Comparison of ENCODE assay signal across 8 cellular contexts in the genomic region with DNA sequence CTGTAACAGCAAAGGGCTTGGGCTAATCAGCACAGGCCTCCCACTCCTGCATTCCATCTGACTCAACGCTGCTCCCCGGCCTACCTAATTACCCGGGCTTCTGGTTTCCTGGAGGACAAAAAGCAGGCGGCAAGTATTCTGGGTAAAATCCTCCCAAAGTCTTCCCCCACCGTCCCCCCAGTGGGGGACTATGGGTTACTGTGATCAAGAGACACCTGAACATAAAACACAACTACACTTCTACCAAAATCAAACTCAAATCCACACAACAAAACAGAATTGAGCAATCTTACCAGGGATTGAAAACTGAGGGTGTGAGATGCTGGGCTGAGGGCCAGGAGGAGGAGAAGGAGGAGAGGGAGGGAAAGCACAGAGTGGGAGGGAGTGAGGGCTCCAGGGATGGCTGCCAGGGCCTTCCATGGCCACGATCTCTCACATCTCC. TPM values are rescaled to one million over a fixed set of nuclear protein-coding genes. Genes with fewer than 3 reads are reported as not detected.
A peak's percentile ranks its signal among the peaks of the same experiment; 100 is the strongest.
DNase-seq lines count a peak whose midpoint lies in the region; ATAC-seq and TF ChIP-seq lines count a peak whose summit lies in the region.

No MANE protein-coding gene starts in this region.

- peaks cover 0 to 8% of the 10 kb centered on the region in 2 donors for H3K36me3 ChIP-seq in prostate gland
- H3K36me3 ChIP-seq in CD8-positive, alpha-beta memory T cell (ENCODE audit: insufficient read depth, low read length), result peaks cover 51% of the 10 kb centered on the region

- ATAC-seq in activated naive CD8-positive, alpha-beta T cell treated with anti-CD3 and anti-CD28 coated beads, Interleukin-2, amount 10 ng/mL, durations not matched to agents 7 days and 5 days (ENCODE audit: low read depth), result no peak

- peaks cover 5% of the 10 kb centered on the region for H3K4me1 ChIP-seq in prostate gland (replicated peaks)
- H3K4me1 ChIP-seq in CD8-positive, alpha-beta memory T cell (ENCODE audit: insufficient read depth, low read length), result peaks cover 8% of the 10 kb centered on the region

- H3K4me3 Mint-ChIP-seq in activated naive CD8-positive, alpha-beta T cell treated with anti-CD3 and anti-CD28 coated beads, Interleukin-2, amount 10 ng/mL, durations not matched to agents 7 days and 5 days, result no peak overlapping the region
- H3K4me3 Mint-ChIP-seq in CD8-positive, alpha-beta memory T cell, result peak overlapping the region in 1 of 7 donors; percentile 78

- intact Hi-C loops in cardiac septum (cut with DNase I) (no loop called here), prostate gland (cut with DNase I) (no loop called here)

- TF ChIP-seq CTCF in prostate gland (IDR thresholded peaks at IDR 0.05), result no peak

- no peaks in the 10 kb centered on the region for H3K27me3 Mint-ChIP-seq in activated naive CD8-positive, alpha-beta T cell treated with anti-CD3 and anti-CD28 coated beads, Interleukin-2, amount 10 ng/mL, durations not matched to agents 7 days and 5 days
- no peaks in the 10 kb centered on the region for H3K27me3 Mint-ChIP-seq in CD8-positive, alpha-beta memory T cell

- POLR2A ChIA-PET in activated naive CD8-positive, alpha-beta T cell treated with anti-CD3 and anti-CD28 coated beads, Interleukin-2, amount 10 ng/mL, durations not matched to agents 7 days and 5 days (lab: Charles Lee), result no interaction called here
- POLR2A ChIA-PET in CD8-positive, alpha-beta memory T cell (lab: Charles Lee), result no interaction called here

- peak overlapping the region; percentile 1 for H3K27ac Mint-ChIP-seq in activated naive CD8-positive, alpha-beta T cell treated with anti-CD3 and anti-CD28 coated beads, Interleukin-2, amount 10 ng/mL, durations not matched to agents 7 days and 5 days
- peak overlapping the region in 2 of 8 donors; percentile 50 to 82 for H3K27ac Mint-ChIP-seq in CD8-positive, alpha-beta memory T cell

- H3K4me3 ChIP-seq in prostate gland, result peak overlapping the region; percentile 20 to 27
- H3K4me3 ChIP-seq in CD8-positive, alpha-beta memory T cell (ENCODE audit: low read length), result no peak overlapping the region

- 16% methylated on average over 6 of the region's 6 CpGs for WGBS in prostate gland

- in situ Hi-C loops in G401 (cut with HindIII; ENCODE audit: low sequenced_read_pairs), result no loop called here

- H3K9me3 ChIP-seq in prostate gland, result no peaks in the 10 kb centered on the region
- H3K9me3 ChIP-seq in CD8-positive, alpha-beta memory T cell (ENCODE audit: low read length), result no peaks in the 10 kb centered on the region

- no peaks in the 10 kb centered on the region for H3K27me3 ChIP-seq in prostate gland (replicated peaks; ENCODE audit: insufficient read depth)
- no peaks in the 10 kb centered on the region for H3K27me3 ChIP-seq in CD8-positive, alpha-beta memory T cell (ENCODE audit: insufficient read depth, low read length, poor library complexity, severe bottlenecking)

- peaks cover 2% of the 10 kb centered on the region for H3K4me1 Mint-ChIP-seq in activated naive CD8-positive, alpha-beta T cell treated with anti-CD3 and anti-CD28 coated beads, Interleukin-2, amount 10 ng/mL, durations not matched to agents 7 days and 5 days
- H3K4me1 Mint-ChIP-seq in CD8-positive, alpha-beta memory T cell, result peaks cover 12 to 27% (median 20%) of the 10 kb centered on the region in 3 donors

- no peak for TF ChIP-seq POLR2A in prostate gland (IDR thresholded peaks at IDR 0.05)

- H3K9me3 Mint-ChIP-seq in activated naive CD8-positive, alpha-beta T cell treated with anti-CD3 and anti-CD28 coated beads, Interleukin-2, amount 10 ng/mL, durations not matched to agents 7 days and 5 days, result no peaks in the 10 kb centered on the region
- no peaks in the 10 kb centered on the region for H3K9me3 Mint-ChIP-seq in CD8-positive, alpha-beta memory T cell

- CTCF ChIA-PET in CD8-positive, alpha-beta memory T cell (lab: Charles Lee), result no interaction called here

- peak; percentile 79 for DNase-seq in G401 (ENCODE audit: low spot score)
- DNase-seq in activated naive CD8-positive, alpha-beta T cell treated with anti-CD3 and anti-CD28 coated beads, Interleukin-2, amount 10 ng/mL, durations not matched to agents 7 days and 5 days, result no peak
- DNase-seq in cardiac septum (ENCODE audit: low spot score), result peak; percentile 83
- peak; percentile 71 for DNase-seq in prostate gland (ENCODE audit: low spot score)
- no peak for DNase-seq in NK-92 (lab: John Stamatoyannopoulos, UW; ENCODE audit: unreplicated experiment)
- DNase-seq in NCI-H1694 (lab: John Stamatoyannopoulos, UW), result no peak
- DNase-seq in CD8-positive, alpha-beta memory T cell, result no peak
- DNase-seq in SIG-M5 (lab: John Stamatoyannopoulos, UW), result no peak

- peaks cover 19% of the 10 kb centered on the region for H3K36me3 Mint-ChIP-seq in activated naive CD8-positive, alpha-beta T cell treated with anti-CD3 and anti-CD28 coated beads, Interleukin-2, amount 10 ng/mL, durations not matched to agents 7 days and 5 days
- peaks cover 6 to 77% (median 11%) of the 10 kb centered on the region in 3 donors for H3K36me3 Mint-ChIP-seq in CD8-positive, alpha-beta memory T cell

- H3K27ac ChIP-seq in prostate gland, result peak overlapping the region; percentile 74 to 76
- H3K27ac ChIP-seq in CD8-positive, alpha-beta memory T cell (ENCODE audit: low read depth, low read length), result no peak overlapping the region

RNA-seq across cellular contexts. Expression of gene NCKIPSD, which starts 8.9 kb away (rescaled TPM):
- 12.9 and 17.1 TPM in 2 replicates for total RNA-seq in G401 (2014; rRNA removed; shearing (Covaris generic))
- 10 to 100 TPM; 46.9 to 48.7 TPM for total RNA-seq in activated naive CD8-positive, alpha-beta T cell treated with anti-CD3 and anti-CD28 coated beads, Interleukin-2, amount 10 ng/mL, durations not matched to agents 7 days and 5 days
- 22.5 TPM for total RNA-seq in cardiac septum
- total RNA-seq in prostate gland, result 10 to 100 TPM; 32.9 to 83.3 TPM
- total RNA-seq in CD8-positive, alpha-beta memory T cell, result 10 to 100 TPM; 29.2 to 30.2 TPM
- 11.0 TPM for polyA plus RNA-seq in CD8-positive, alpha-beta memory T cell

RNA-seq across cellular contexts. Expression of gene IP6K2, which starts 22.4 kb away (rescaled TPM):
- total RNA-seq in G401 (2014; rRNA removed; shearing (Covaris generic)), result 105 and 114 TPM in 2 replicates
- total RNA-seq in activated naive CD8-positive, alpha-beta T cell treated with anti-CD3 and anti-CD28 coated beads, Interleukin-2, amount 10 ng/mL, durations not matched to agents 7 days and 5 days, result 10 to 100 TPM; 68.4 to 72.0 TPM
- total RNA-seq in cardiac septum, result 23.9 TPM
- 100 to 1,000 TPM; 112 to 165 TPM for total RNA-seq in prostate gland
- total RNA-seq in CD8-positive, alpha-beta memory T cell, result 10 to 100 TPM; 43.9 to 47.1 TPM
- 50.5 TPM for polyA plus RNA-seq in CD8-positive, alpha-beta memory T cell

RNA-seq across cellular contexts. Expression of gene CELSR3, which starts 31.9 kb away (rescaled TPM):
- total RNA-seq in G401 (2014; rRNA removed; shearing (Covaris generic)), result 4.6 and 5.0 TPM in 2 replicates
- 10 to 100 TPM; 15.6 to 16.2 TPM for total RNA-seq in activated naive CD8-positive, alpha-beta T cell treated with anti-CD3 and anti-CD28 coated beads, Interleukin-2, amount 10 ng/mL, durations not matched to agents 7 days and 5 days
- total RNA-seq in cardiac septum (0.22 TPM), prostate gland (1 to 10 TPM in 1 of 2 donors, under 1 TPM in 1; 0.41 to 6.4 TPM)
- total RNA-seq in CD8-positive, alpha-beta memory T cell, result 10 to 100 TPM; 19.3 TPM
- polyA plus RNA-seq in CD8-positive, alpha-beta memory T cell, result 0.41 TPM

RNA-seq across cellular contexts. Expression of gene SLC26A6, which starts 59.4 kb away (rescaled TPM):
- 40.2 and 51.0 TPM in 2 replicates for total RNA-seq in G401 (2014; rRNA removed; shearing (Covaris generic))
- 10 to 100 TPM; 54.4 to 54.7 TPM for total RNA-seq in activated naive CD8-positive, alpha-beta T cell treated with anti-CD3 and anti-CD28 coated beads, Interleukin-2, amount 10 ng/mL, durations not matched to agents 7 days and 5 days
- 8.9 TPM for total RNA-seq in cardiac septum
- total RNA-seq in prostate gland, result 10 to 100 TPM; 18.4 to 30.0 TPM
- 10 to 100 TPM; 26.4 to 28.6 TPM for total RNA-seq in CD8-positive, alpha-beta memory T cell
- polyA plus RNA-seq in CD8-positive, alpha-beta memory T cell, result 4.9 TPM

Comparison
In these comparisons a context has a peak if more than half of its experiments do, and no peak if none do; other contexts are left out.
1. DNase-seq: peak in G401 (single experiment), cardiac septum (single experiment) and prostate gland (single experiment); none in activated naive CD8-positive, alpha-beta T cell treated with anti-CD3 and anti-CD28 coated beads, Interleukin-2, amount 10 ng/mL, durations not matched to agents 7 days and 5 days (single experiment), NK-92 (single experiment), NCI-H1694 (single experiment), CD8-positive, alpha-beta memory T cell (0 of 5) and SIG-M5 (single experiment).